ENCODE assay signal across 19 cellular contexts in the genomic region with DNA sequence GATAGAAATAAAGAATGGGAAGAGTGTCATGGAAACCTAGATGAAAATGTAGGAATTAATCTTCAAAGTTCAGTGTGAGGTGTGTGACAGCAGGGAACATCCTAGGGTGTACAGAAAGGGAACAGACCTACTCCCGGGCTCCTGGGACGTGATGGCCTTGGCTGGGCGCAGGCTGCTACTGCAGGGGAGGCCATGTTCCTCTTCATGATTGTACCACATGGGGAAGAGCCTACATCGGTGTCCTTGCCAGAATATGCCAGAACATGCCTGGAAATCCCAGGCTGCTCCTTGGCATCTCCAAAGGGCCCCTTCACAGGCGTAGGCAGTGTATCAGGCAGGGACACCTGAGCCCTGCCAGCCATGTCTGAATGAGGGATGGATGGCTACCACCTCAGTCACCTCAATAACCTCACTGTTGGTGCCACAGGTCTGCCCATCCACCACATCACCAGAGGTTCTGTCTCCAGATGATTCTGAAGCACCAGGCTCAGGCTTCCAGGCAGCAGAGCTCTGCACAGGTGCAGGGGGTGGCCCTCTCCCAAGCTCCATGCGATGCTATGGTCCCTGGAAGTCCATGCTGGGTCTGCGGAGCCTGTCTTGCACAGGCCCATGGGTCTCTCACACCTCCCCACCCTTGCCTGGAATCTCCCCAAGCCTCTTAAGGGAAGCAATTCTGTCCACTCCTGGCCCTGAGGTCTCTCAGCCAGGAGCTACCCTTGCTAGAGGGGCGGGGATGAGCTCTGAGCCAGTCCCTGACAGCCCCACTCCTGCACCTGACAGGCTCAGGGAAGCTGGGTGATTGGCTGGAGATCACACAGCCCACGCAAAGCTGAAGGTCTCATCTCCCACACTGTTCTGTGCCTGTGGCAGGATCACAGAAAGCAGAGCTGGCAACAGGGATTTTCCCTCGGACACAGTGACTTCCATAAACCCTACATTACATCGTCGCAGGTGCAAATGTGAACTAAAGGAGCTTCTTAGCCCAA. TPM values are rescaled to one million over a fixed set of nuclear protein-coding genes. Genes with fewer than 3 reads are reported as not detected.
A peak's percentile ranks its signal among the peaks of the same experiment; 100 is the strongest.
DNase-seq lines count a peak whose midpoint lies in the region; ATAC-seq and TF ChIP-seq lines count a peak whose summit lies in the region.
"Had no signal": no experiment of that assay in that cellular context is flagged by ENCODE, and none has a peak within 500 bp of the region (broad histone marks: within the 10 kb centered on the region; RNA-seq: fewer than 3 reads in every experiment).

No MANE protein-coding gene starts in this region.

- H4K20me1 ChIP-seq in OCI-LY7 (ENCODE audit: insufficient read depth, low read length), result no peaks in the 10 kb centered on the region

- CTCF ChIA-PET in GM10248 (lab: Yijun Ruan, JAX), result interaction anchor here (1.1 to 1.2 kb wide), 2 partner anchors 17 to 19 kb away, joined by 3 read pairs; no protein-coding TSS in a partner anchor
- CTCF ChIA-PET in OCI-LY7 (lab: Charles Lee; ENCODE audit: unreplicated experiment), result interaction anchor here (1.0 kb wide), 1 partner anchor 22 kb away, joined by 3 read pairs; no protein-coding TSS in a partner anchor

- H3K4me2 ChIP-seq in skeletal muscle satellite cell (ENCODE audit: low read length), result peak overlapping the region; percentile 25
- H3K4me2 ChIP-seq in OCI-LY7 (ENCODE audit: low read length), result no peak overlapping the region

- H2AFZ ChIP-seq in OCI-LY7 (ENCODE audit: low read length), result no peak overlapping the region

- H3K4me1 Mint-ChIP-seq in HFFc6 (ENCODE audit: low read depth), result peaks cover 25% of the 10 kb centered on the region
- peaks cover 65% of the 10 kb centered on the region for H3K4me1 Mint-ChIP-seq in brain

- TF ChIP-seq CTCF in HFFc6 (IDR thresholded peaks at IDR 0.05) (no peak), brain (conservative IDR thresholded peaks at IDR 0.05) (no peak), left lung (IDR thresholded peaks at IDR 0.05) (no peak), GM10248 (IDR thresholded peaks at IDR 0.05; ENCODE audit: control extremely low read depth, extremely low read depth, low read depth, missing control alignments) (no peak), OCI-LY7 (conservative IDR thresholded peaks at IDR 0.05; ENCODE audit: low read length) (no peak)

- H3K36me3 Mint-ChIP-seq in HFFc6 (ENCODE audit: low read depth) (no peaks in the 10 kb centered on the region; the same call in 1 of the 2 replicates), brain (peaks cover 20% of the 10 kb centered on the region)
- H3K36me3 Mint-ChIP-seq: WTC11 had no signal

- H3K4me1 ChIP-seq in left lung (peaks cover 0 to 22% of the 10 kb centered on the region in 2 donors), skeletal muscle satellite cell (ENCODE audit: control insufficient read depth, insufficient read depth, low read length) (peaks cover 54% of the 10 kb centered on the region), OCI-LY7 (ENCODE audit: insufficient read depth, low read length, poor library complexity, severe bottlenecking) (no peaks in the 10 kb centered on the region)
- H3K4me1 ChIP-seq: adrenal gland had no signal

- peak; percentile 39 for ATAC-seq in left lung
- no peak for ATAC-seq in HG02840 (IDR thresholded peaks at IDR 0.05; ENCODE audit: low FRiP score, unreplicated experiment)
- ATAC-seq in HG03378 (IDR thresholded peaks at IDR 0.05; ENCODE audit: unreplicated experiment), result no peak
- ATAC-seq: K562, WTC11 had no signal

- H3K27ac Mint-ChIP-seq in HFFc6, result peak overlapping the region; percentile 82
- peak overlapping the region in 3 of 5 experiments; percentile 36 to 80 (median 73) for H3K27ac Mint-ChIP-seq in brain
- H3K27ac Mint-ChIP-seq: T-helper 2 cell treated with Interferon-gamma antibody and Interleukin-4, amounts not matched to agents 5 μg/mL and 100 μg/mL, for 36 hours; type B pancreatic cell had no signal

- BruUV-seq in OCI-LY7 (replicated peaks; lab: Mats Ljungman, UMichigan), result no TSS peak

- no peaks in the 10 kb centered on the region for H3K79me2 ChIP-seq in OCI-LY7 (ENCODE audit: insufficient read depth, low read depth, low read length)

- H3K9me2 ChIP-seq in OCI-LY7 (ENCODE audit: insufficient read depth, low read length), result no peaks in the 10 kb centered on the region

- H3K27me3 Mint-ChIP-seq in HFFc6 (ENCODE audit: insufficient read depth) (peaks cover 3% of the 10 kb centered on the region; the same call in 1 of the 2 replicates), brain (no peaks in the 10 kb centered on the region)
- H3K27me3 Mint-ChIP-seq: type B pancreatic cell had no signal

- H3K27me3 ChIP-seq in left lung, result no peaks in the 10 kb centered on the region
- H3K27me3 ChIP-seq in skeletal muscle satellite cell (ENCODE audit: control insufficient read depth, insufficient read depth, low read length), result no peaks in the 10 kb centered on the region
- H3K27me3 ChIP-seq: adrenal gland, stomach had no signal

- H3K36me3 ChIP-seq in left lung (peaks cover 0 to 41% of the 10 kb centered on the region in 2 donors), skeletal muscle satellite cell (ENCODE audit: insufficient read depth, low read length) (peaks cover 36% of the 10 kb centered on the region), OCI-LY7 (ENCODE audit: insufficient read depth, low read length) (no peaks in the 10 kb centered on the region)
- H3K36me3 ChIP-seq: adrenal gland had no signal

- no peak overlapping the region for H3K4me3 ChIP-seq in left lung
- peak overlapping the region; percentile 1 for H3K4me3 ChIP-seq in skeletal muscle satellite cell (ENCODE audit: low read length)
- H3K4me3 ChIP-seq in OCI-LY7 (ENCODE audit: low read depth, low read length, poor library complexity, severe bottlenecking), result no peak overlapping the region
- H3K4me3 ChIP-seq: adrenal gland, K562, stomach had no signal

- intact Hi-C loops in left lung (cut with DNase I) (no loop called here), OCI-LY7 (cut with micrococcal nuclease; ENCODE audit: unreplicated experiment) (no loop called here)

- DNase-seq in HFFc6 (no peak), left lung (no peak), GM10248 (ENCODE audit: extremely low spot score) (no peak), OCI-LY7 (ENCODE audit: low spot score) (no peak)
- DNase-seq: activated CD4-positive, alpha-beta T cell treated with anti-CD3 and anti-CD28 coated beads, Interleukin-2, amount 50 U/mL, for 4 hours; hypothalamus; NCI-H1436 treated with DMSO at 0.1 percent for 48 hours; NCI-H510A; stomach had no signal

- H3K27ac ChIP-seq in left lung (peak overlapping the region in 1 of 2 donors; percentile 45), OCI-LY7 (ENCODE audit: low read depth, low read length, poor library complexity, severe bottlenecking) (no peak overlapping the region)
- H3K27ac ChIP-seq: adrenal gland, C4-2B had no signal

- peak overlapping the region; percentile 72 for H3K9ac ChIP-seq in skeletal muscle satellite cell (ENCODE audit: low read depth, low read length)

- H3K4me3 Mint-ChIP-seq in HFFc6 (peak overlapping the region; percentile 58; the same call in 1 of the 2 replicates), brain (no peak overlapping the region)
- H3K4me3 Mint-ChIP-seq: T-helper 2 cell treated with Interferon-gamma antibody and Interleukin-4, amounts not matched to agents 5 μg/mL and 100 μg/mL, for 36 hours; type B pancreatic cell; WTC11 had no signal

- no peaks in the 10 kb centered on the region for H3K9me3 ChIP-seq in left lung
- no peaks in the 10 kb centered on the region for H3K9me3 ChIP-seq in skeletal muscle satellite cell (replicated peaks; ENCODE audit: low read length)
- H3K9me3 ChIP-seq in OCI-LY7 (ENCODE audit: low read length), result no peaks in the 10 kb centered on the region
- H3K9me3 ChIP-seq: adrenal gland, stomach had no signal

- H3K9me3 Mint-ChIP-seq in HFFc6 (no peaks in the 10 kb centered on the region), brain (peaks cover 0 to 4% (median 1%) of the 10 kb centered on the region in 5 experiments)
- H3K9me3 Mint-ChIP-seq: T-helper 2 cell treated with Interferon-gamma antibody and Interleukin-4, amounts not matched to agents 5 μg/mL and 100 μg/mL, for 36 hours; type B pancreatic cell; WTC11 had no signal

- POLR2A ChIA-PET in GM10248 (lab: Yijun Ruan, JAX), result no interaction called here
- POLR2A ChIA-PET in OCI-LY7 (lab: Charles Lee), result no interaction called here

RNA-seq across cellular contexts. Expression of gene RAMACL, which starts 20.2 kb away (rescaled TPM):
- total RNA-seq in HFFc6 (2021; fragmentation: NEBNext Ultra II Directional; extraction: Animal tissue kit (Norgen Biotek cat#: 25700)), result 1 to 10 TPM; 2.0 to 3.6 (median 2.8) TPM
- not detected for polyA plus RNA-seq in brain (ENCODE audit: insufficient read depth, low read depth, low replicate concordance)
- 1 to 10 TPM; 3.2 to 6.0 TPM for total RNA-seq in left lung
- 2.6 and 3.5 TPM in 2 replicates for total RNA-seq in skeletal muscle satellite cell (2012; rRNA removed)
- total RNA-seq in OCI-LY7 (2014; rRNA removed; shearing (Covaris generic)), result 0.41 TPM in 1 of 2 replicates, not detected in the other
- total RNA-seq in OCI-LY7 (2022), result 0.30 and 0.33 TPM in 2 replicates
